1 cellular context compared by ENCODE assay signal in the genomic region with DNA sequence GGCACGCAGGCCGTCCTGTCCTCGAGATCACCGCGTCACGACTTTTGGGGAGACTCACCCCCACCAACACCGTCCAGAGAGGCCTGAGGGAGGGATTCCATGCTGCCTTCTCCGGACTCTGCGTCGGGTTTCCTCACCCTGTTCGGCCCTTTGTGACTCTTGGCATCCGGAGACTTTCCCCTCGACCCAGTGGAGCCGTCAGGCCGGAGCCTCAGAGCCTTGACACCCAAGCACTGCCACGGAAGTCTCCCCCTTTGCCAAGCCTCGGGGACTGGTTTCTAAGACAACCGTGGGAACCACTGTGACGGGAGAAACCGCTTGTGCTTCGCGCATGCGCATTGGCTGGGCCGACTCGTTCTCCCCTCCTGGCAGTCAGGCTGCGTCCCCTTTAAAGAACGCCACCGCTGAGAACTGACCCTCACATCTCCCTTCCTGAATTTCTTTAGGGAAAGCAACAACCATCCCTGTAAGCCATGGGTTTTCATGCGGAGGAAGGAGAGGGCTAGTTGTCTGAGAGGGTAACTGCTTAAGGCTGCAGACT.
TF ChIP-seq lines count a peak whose summit lies in the region.

No MANE protein-coding gene starts in this region.

TF ChIP-seq in H1, 55 proteins besides CTCF, POLR2A, EP300 and RAD21:
- TF ChIP-seq NRF1 (IDR thresholded peaks at IDR 0.05; ENCODE audit: low read depth, low read length), result 0 out of 2 replicates have a peak, but pooled peaks have one; percentile 4
TF ChIP-seq in H1: peak in this region for 1; not testable (repeated sequence) for 54.
